ENCODE assay signal across 12 cellular contexts in the genomic region with DNA sequence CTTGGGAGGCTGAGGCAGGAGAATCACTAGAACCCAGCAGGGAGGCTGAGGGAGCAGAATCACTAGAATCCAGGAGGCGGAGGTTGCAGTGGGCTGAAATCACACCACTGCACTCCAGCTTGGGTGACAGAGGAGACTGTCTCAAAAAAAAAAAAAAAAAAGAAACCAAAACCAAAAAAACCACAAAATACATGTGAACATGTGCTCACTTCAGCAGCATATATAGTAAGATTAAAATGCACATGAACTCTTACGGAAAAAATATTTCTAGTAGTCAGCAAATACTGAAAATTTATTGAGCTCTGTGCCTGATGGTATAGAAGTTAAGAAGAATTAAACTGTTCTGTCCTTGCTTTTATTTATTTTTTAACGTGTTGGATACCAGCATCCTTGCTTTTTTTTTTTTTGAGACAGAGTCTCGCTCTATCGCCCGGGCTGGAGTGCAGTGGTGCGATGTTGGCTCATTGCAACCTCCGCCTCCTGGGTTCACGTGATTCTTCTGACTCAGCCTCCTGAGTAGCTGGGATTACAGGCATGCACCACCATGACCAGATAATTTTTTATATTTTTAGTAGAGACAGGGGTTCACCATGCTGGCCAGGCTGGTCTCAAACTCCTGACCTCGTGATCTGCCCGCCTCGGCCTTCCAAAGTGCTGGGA. TPM values are rescaled to one million over a fixed set of nuclear protein-coding genes. Genes with fewer than 3 reads are reported as not detected.
A peak's percentile ranks its signal among the peaks of the same experiment; 100 is the strongest.
DNase-seq lines count a peak whose midpoint lies in the region; ATAC-seq and TF ChIP-seq lines count a peak whose summit lies in the region.
"Had no signal": no experiment of that assay in that cellular context is flagged by ENCODE, and none has a peak within 500 bp of the region (broad histone marks: within the 10 kb centered on the region; RNA-seq: fewer than 3 reads in every experiment).

No MANE protein-coding gene starts in this region.

- no peaks in the 10 kb centered on the region for H3K4me1 ChIP-seq in body of pancreas
- H3K4me1 ChIP-seq: tibial artery had no signal

- TF ChIP-seq CTCF in GM12865 (IDR thresholded peaks at IDR 0.05; ENCODE audit: insufficient read depth, low read depth, low read length, missing control alignments) (no peak), body of pancreas (IDR thresholded peaks at IDR 0.05) (no peak)

- H3K27ac Mint-ChIP-seq in activated naive CD8-positive, alpha-beta T cell treated with anti-CD3 and anti-CD28 coated beads, Interleukin-2, amount 10 ng/mL, durations not matched to agents 7 days and 5 days = no peak overlapping the region

- H3K9me3 Mint-ChIP-seq in activated naive CD8-positive, alpha-beta T cell treated with anti-CD3 and anti-CD28 coated beads, Interleukin-2, amount 10 ng/mL, durations not matched to agents 7 days and 5 days = no peaks in the 10 kb centered on the region

- POLR2A ChIA-PET in activated naive CD8-positive, alpha-beta T cell treated with anti-CD3 and anti-CD28 coated beads, Interleukin-2, amount 10 ng/mL, durations not matched to agents 7 days and 5 days (lab: Charles Lee) = interaction anchor here (0.6 to 2.4 kb wide), 12 partner anchors 7 to 352 kb away, joined by 3 to 18 read pairs (median 4); a partner anchor contains a TSS

- no peaks in the 10 kb centered on the region for H3K27me3 ChIP-seq in body of pancreas
- H3K27me3 ChIP-seq: tibial artery had no signal

- H3K4me3 Mint-ChIP-seq in activated naive CD8-positive, alpha-beta T cell treated with anti-CD3 and anti-CD28 coated beads, Interleukin-2, amount 10 ng/mL, durations not matched to agents 7 days and 5 days = peak overlapping the region; percentile 52

- intact Hi-C loops in posterior cingulate gyrus (cut with DNase I) (no loop called here), body of pancreas (cut with DNase I) (no loop called here)

- DNase-seq in GM12865 (ENCODE audit: low read depth) (peak; percentile 52), NAMALWA (ENCODE audit: low spot score) (peak; percentile 66), nucleus accumbens (lab: John Stamatoyannopoulos, UW) (no peak), posterior cingulate gyrus (no peak), body of pancreas (no peak), DMS114 treated with DMSO at 0.1 percent for 48 hours (lab: John Stamatoyannopoulos, UW; ENCODE audit: unreplicated experiment) (no peak)
- no peak for DNase-seq in activated naive CD8-positive, alpha-beta T cell treated with anti-CD3 and anti-CD28 coated beads, Interleukin-2, amount 10 ng/mL, durations not matched to agents 7 days and 5 days
- DNase-seq: DMS153, mesendoderm, tibial artery had no signal

- ATAC-seq in GM21447 (IDR thresholded peaks at IDR 0.05; ENCODE audit: unreplicated experiment) (peak; percentile 73), body of pancreas (no peak)
- ATAC-seq in activated naive CD8-positive, alpha-beta T cell treated with anti-CD3 and anti-CD28 coated beads, Interleukin-2, amount 10 ng/mL, durations not matched to agents 7 days and 5 days (ENCODE audit: low read depth) = peak; percentile 70

- H3K4me1 Mint-ChIP-seq in activated naive CD8-positive, alpha-beta T cell treated with anti-CD3 and anti-CD28 coated beads, Interleukin-2, amount 10 ng/mL, durations not matched to agents 7 days and 5 days = peaks cover 14% of the 10 kb centered on the region

- TF ChIP-seq POLR2A in body of pancreas (IDR thresholded peaks at IDR 0.05) = no peak

- 82 to 91% methylated on average over 12 of the region's 12 CpGs for WGBS in body of pancreas, 2 donors

- no peaks in the 10 kb centered on the region for H3K36me3 ChIP-seq in body of pancreas (replicated peaks in 1 of 2; ENCODE audit: insufficient read depth in 1 of 2, low read depth in 2 of 2)
- H3K36me3 ChIP-seq: tibial artery had no signal

- H3K9me3 ChIP-seq in body of pancreas = no peaks in the 10 kb centered on the region
- H3K9me3 ChIP-seq: tibial artery had no signal

- H3K27ac ChIP-seq in body of pancreas = no peak overlapping the region
- H3K27ac ChIP-seq: tibial artery had no signal

- H3K4me3 ChIP-seq in GM12865 (ENCODE audit: low read depth, low read length) (peak overlapping the region; percentile 13; the same call in 1 of the 2 replicates), body of pancreas (no peak overlapping the region)
- H3K4me3 ChIP-seq: smooth muscle cell, tibial artery had no signal

- peaks cover 1% of the 10 kb centered on the region for H3K36me3 Mint-ChIP-seq in activated naive CD8-positive, alpha-beta T cell treated with anti-CD3 and anti-CD28 coated beads, Interleukin-2, amount 10 ng/mL, durations not matched to agents 7 days and 5 days

- H3K27me3 Mint-ChIP-seq in activated naive CD8-positive, alpha-beta T cell treated with anti-CD3 and anti-CD28 coated beads, Interleukin-2, amount 10 ng/mL, durations not matched to agents 7 days and 5 days = no peaks in the 10 kb centered on the region

RNA-seq across cellular contexts. Expression of a gene that starts 9.6 kb away (rescaled TPM):
- total RNA-seq in activated naive CD8-positive, alpha-beta T cell treated with anti-CD3 and anti-CD28 coated beads, Interleukin-2, amount 10 ng/mL, durations not matched to agents 7 days and 5 days = 1 to 10 TPM; 3.3 to 3.4 TPM
- total RNA-seq in body of pancreas = 1 to 10 TPM; 1.6 to 7.5 TPM

RNA-seq across cellular contexts. Expression of a gene that starts 18.3 kb away (rescaled TPM):
- total RNA-seq in activated naive CD8-positive, alpha-beta T cell treated with anti-CD3 and anti-CD28 coated beads, Interleukin-2, amount 10 ng/mL, durations not matched to agents 7 days and 5 days = 100 to 1,000 TPM; 347 to 351 TPM
- 10 to 100 TPM; 33.6 to 80.9 TPM for total RNA-seq in body of pancreas

RNA-seq across cellular contexts. Expression of a gene that starts 55.9 kb away (rescaled TPM):
- total RNA-seq in activated naive CD8-positive, alpha-beta T cell treated with anti-CD3 and anti-CD28 coated beads, Interleukin-2, amount 10 ng/mL, durations not matched to agents 7 days and 5 days = not detected
- not detected for total RNA-seq in body of pancreas
- total RNA-seq: smooth muscle cell had no signal

Comparison
In these comparisons a context has a peak if more than half of its experiments do, and no peak if none do; other contexts are left out.
1. DNase-seq: peak in GM12865 (single experiment) and NAMALWA (single experiment); none in activated naive CD8-positive, alpha-beta T cell treated with anti-CD3 and anti-CD28 coated beads, Interleukin-2, amount 10 ng/mL, durations not matched to agents 7 days and 5 days (single experiment), nucleus accumbens (0 of 56), posterior cingulate gyrus (0 of 10), body of pancreas (0 of 4) and DMS114 treated with DMSO at 0.1 percent for 48 hours (single experiment).
2. RNA of a gene that starts 18.3 kb away (total RNA-seq): 347 to 351 TPM in activated naive CD8-positive, alpha-beta T cell treated with anti-CD3 and anti-CD28 coated beads, Interleukin-2, amount 10 ng/mL, durations not matched to agents 7 days and 5 days; 33.6 to 80.9 TPM in body of pancreas; every median in the first group is over 4 times any median in the second.